12 cellular contexts compared by ENCODE assay signal in the genomic region with DNA sequence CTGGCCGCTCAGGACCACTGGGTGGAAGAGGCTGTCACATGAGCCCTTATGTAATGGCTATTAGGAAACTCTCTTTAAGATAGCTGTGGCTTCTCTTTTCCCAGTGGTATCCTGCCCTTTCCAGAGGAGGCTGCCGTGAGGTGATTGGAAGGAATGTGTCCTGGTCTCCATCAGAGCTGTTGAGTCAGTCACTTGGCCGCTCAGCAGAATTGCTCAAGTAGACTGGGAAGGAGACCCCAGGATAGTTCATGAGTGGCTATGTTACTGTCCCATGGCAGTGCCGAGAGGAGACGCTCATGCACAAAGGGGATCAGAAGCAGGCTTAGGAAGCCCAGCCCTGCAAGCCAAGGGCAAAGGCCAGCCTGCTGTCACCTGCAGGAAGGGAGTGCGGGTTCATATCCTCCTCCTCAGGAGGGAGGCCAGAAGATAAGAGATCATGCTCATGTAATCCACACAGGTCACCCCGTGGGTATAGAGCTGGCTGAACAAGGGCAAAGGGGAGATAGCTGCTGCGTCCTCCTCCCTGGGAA.
A peak's percentile ranks its signal among the peaks of the same experiment; 100 is the strongest.
DNase-seq lines count a peak whose midpoint lies in the region; ATAC-seq, FAIRE-seq and TF ChIP-seq lines count a peak whose summit lies in the region.
"Had no signal": no experiment of that assay in that cellular context is flagged by ENCODE, and none has a peak within 500 bp of the region (broad histone marks: within the 10 kb centered on the region; RNA-seq: fewer than 3 reads in every experiment).

No MANE protein-coding gene starts in this region.

- H3K4me3 ChIP-seq in choroid plexus epithelial cell (ENCODE audit: low read depth, low read length): no peak overlapping the region
- no peak overlapping the region for H3K4me3 ChIP-seq in mesodermal cell (ENCODE audit: extremely low read depth, insufficient read depth, low read length, poor library complexity, severe bottlenecking)
- H3K4me3 ChIP-seq: thoracic aorta had no signal

- H3K9me3 ChIP-seq in mesodermal cell (ENCODE audit: control insufficient read depth, low read length): no peaks in the 10 kb centered on the region
- H3K9me3 ChIP-seq: thoracic aorta had no signal

- no peak for TF ChIP-seq CTCF in choroid plexus epithelial cell (conservative IDR thresholded peaks at IDR 0.05; ENCODE audit: low read depth, low read length)
- TF ChIP-seq CTCF in D721Med (IDR thresholded peaks at IDR 0.05; ENCODE audit: insufficient read depth, missing control alignments): no peak

- peaks cover 39% of the 10 kb centered on the region for H3K4me1 ChIP-seq in mesodermal cell (ENCODE audit: control insufficient read depth, insufficient read depth, low read length, poor library complexity, severe bottlenecking)

- H3K36me3 ChIP-seq in mesodermal cell (ENCODE audit: control insufficient read depth, insufficient read depth, low read length): no peaks in the 10 kb centered on the region
- H3K36me3 ChIP-seq: thoracic aorta had no signal

- 85 to 86% methylated on average over 7 to 8 of the region's 8 CpGs for WGBS in mesodermal cell (ENCODE audit: insufficient coverage in 2 of 2), 2 experiments

- DNase-seq in Right ventricle myocardium superior: no peak
- DNase-seq in Right ventricle myocardium inferior (ENCODE audit: missing footprints): no peak
- peak; percentile 83 for DNase-seq in choroid plexus epithelial cell (ENCODE audit: low read depth)
- no peak for DNase-seq in D721Med (ENCODE audit: insufficient read length, low spot score)
- no peak for DNase-seq in COLO829 (ENCODE audit: low spot score)
- DNase-seq: activated CD8-positive, alpha-beta memory T cell treated with anti-CD3 and anti-CD28 coated beads, Interleukin-2, amount 50 U/mL, for 48 hours; effector CD4-positive, alpha-beta T cell; NCI-H2029 treated with DMSO at 0.1 percent for 48 hours had no signal

- no peak for FAIRE-seq in D721Med (lab: Jason Lieb, UNC)

- peak overlapping the region; percentile 73 for H3K27ac ChIP-seq in mesodermal cell (ENCODE audit: low read depth, low read length, severe bottlenecking)
- H3K27ac ChIP-seq: thoracic aorta had no signal

- ATAC-seq in Right ventricle myocardium superior (ENCODE audit: poor library complexity) (peak; percentile 25), Right ventricle myocardium inferior (no peak), HG03045 (IDR thresholded peaks at IDR 0.05; ENCODE audit: unreplicated experiment) (no peak), HG03135 (IDR thresholded peaks at IDR 0.05; ENCODE audit: unreplicated experiment) (no peak)

- intact Hi-C loops in Right ventricle myocardium superior (cut with DNase I) (no loop called here), Right ventricle myocardium inferior (cut with DNase I) (no loop called here)
